1 cellular context compared by ENCODE assay signal in genomic region chr19:47778089-47778953, GRCh38.
TF ChIP-seq lines count a peak whose summit lies in the region.

SELENOW (plus strand) TSS chr19:47778703; CDS start chr19:47778786, 83 bp downstream.

TF ChIP-seq in HepG2, 621 proteins besides CTCF, POLR2A, EP300 and RAD21 (continued from another document and continues in another):
- TF ChIP-seq ZHX1 (CRISPR knock-in tag; IDR thresholded peaks at IDR 0.05; ENCODE audit: low read depth) (peak; percentile 60; the same call in 1 of the 2 replicates), TRIM22 (IDR thresholded peaks at IDR 0.05) (no peak), ZNF703 (CRISPR knock-in tag; IDR thresholded peaks at IDR 0.05; ENCODE audit: borderline replicate concordance) (no peak), AGO2 (optimal IDR thresholded peaks at IDR 0.05; ENCODE audit: low read depth, low read length) (peak; percentile 47), RNF219 (CRISPR knock-in tag; IDR thresholded peaks at IDR 0.05) (0 out of 2 replicates have a peak, but pooled peaks have one; percentile 32), MTA3 (CRISPR knock-in tag; IDR thresholded peaks at IDR 0.05) (no peak), CERS6 (CRISPR knock-in tag; IDR thresholded peaks at IDR 0.05) (no peak), DR1 (CRISPR knock-in tag; IDR thresholded peaks at IDR 0.05) (peak; percentile 68; the same call in 1 of the 2 replicates), CHD2 (IDR thresholded peaks at IDR 0.05; ENCODE audit: low read depth, low read length) (no peak), PRDM10 (CRISPR knock-in tag; IDR thresholded peaks at IDR 0.05; ENCODE audit: low read depth) (peak; percentile 100), SP1 (IDR thresholded peaks at IDR 0.05) (peak; percentile 83; the same call in 1 of the 2 replicates), SP1 (CRISPR knock-in tag; IDR thresholded peaks at IDR 0.05) (peak; percentile 98), ZNF589 (CRISPR knock-in tag; conservative IDR thresholded peaks at IDR 0.05) (0 out of 2 replicates have a peak, but pooled peaks have one; percentile 54), FOXO1 (CRISPR knock-in tag; IDR thresholded peaks at IDR 0.05) (no peak; the same call in 1 of the 2 replicates), ZNF350 (CRISPR knock-in tag; IDR thresholded peaks at IDR 0.05; ENCODE audit: borderline replicate concordance, low read depth) (peak; percentile 61; the same call in 1 of the 2 replicates), ZNF572 (CRISPR knock-in tag; IDR thresholded peaks at IDR 0.05) (no peak), HCFC1 (IDR thresholded peaks at IDR 0.05; ENCODE audit: low read depth, low read length) (no peak), ATRX (CRISPR knock-in tag; IDR thresholded peaks at IDR 0.05; ENCODE audit: borderline replicate concordance) (no peak), ZNF281 (CRISPR knock-in tag; IDR thresholded peaks at IDR 0.05; ENCODE audit: borderline replicate concordance) (no peak), ZNF431 (CRISPR knock-in tag; IDR thresholded peaks at IDR 0.05; ENCODE audit: borderline replicate concordance, low read depth) (no peak; the same call in 1 of the 2 replicates), ZNF317 (CRISPR knock-in tag; IDR thresholded peaks at IDR 0.05) (peak; percentile 56; the same call in 1 of the 2 replicates), NR2C2 (CRISPR knock-in tag; IDR thresholded peaks at IDR 0.05; ENCODE audit: borderline replicate concordance) (0 out of 2 replicates have a peak, but pooled peaks have one; percentile 30), ZBTB21 (CRISPR knock-in tag; IDR thresholded peaks at IDR 0.05) (no peak), FOXM1 (CRISPR knock-in tag; IDR thresholded peaks at IDR 0.05) (0 out of 2 replicates have a peak, but pooled peaks have one; percentile 66), ZBTB7B (CRISPR knock-in tag; IDR thresholded peaks at IDR 0.05) (peak; percentile 99), ZNF772 (CRISPR knock-in tag; IDR thresholded peaks at IDR 0.05) (peak; percentile 68; the same call in 1 of the 2 replicates), PLRG1 (conservative IDR thresholded peaks at IDR 0.05) (no peak), ZNF619 (CRISPR knock-in tag; IDR thresholded peaks at IDR 0.05) (no peak; the same call in 1 of the 2 replicates), PHF21A (CRISPR knock-in tag; IDR thresholded peaks at IDR 0.05) (no peak), SRSF9 (IDR thresholded peaks at IDR 0.05; ENCODE audit: borderline replicate concordance, insufficient read depth, low read depth, low read length, poor library complexity, severe bottlenecking) (no peak), SNAI1 (CRISPR knock-in tag; IDR thresholded peaks at IDR 0.05; ENCODE audit: borderline replicate concordance) (peak; percentile 75; the same call in 1 of the 2 replicates), ASH2L (IDR thresholded peaks at IDR 0.05; ENCODE audit: insufficient read length, low read depth, low read length) (peak; percentile 54), SNAPC2 (CRISPR knock-in tag; IDR thresholded peaks at IDR 0.05) (no peak), PRMT3 (CRISPR knock-in tag; IDR thresholded peaks at IDR 0.05; ENCODE audit: borderline replicate concordance, low read depth) (no peak), FOSL1 (CRISPR knock-in tag; IDR thresholded peaks at IDR 0.05; ENCODE audit: borderline replicate concordance) (no peak), SSRP1 (CRISPR knock-in tag; IDR thresholded peaks at IDR 0.05) (no peak), PCBP1 (IDR thresholded peaks at IDR 0.05; ENCODE audit: borderline replicate concordance, low read depth, low read length) (peak; percentile 88), IKZF1 (IDR thresholded peaks at IDR 0.05) (no peak), ZNF660 (CRISPR knock-in tag; IDR thresholded peaks at IDR 0.05; ENCODE audit: borderline replicate concordance, low read depth) (no peak), IKZF4 (CRISPR knock-in tag; IDR thresholded peaks at IDR 0.05; ENCODE audit: borderline replicate concordance, low read depth, not compliant biosample characterization) (peak; percentile 81), FLYWCH1 (CRISPR knock-in tag; IDR thresholded peaks at IDR 0.05) (0 out of 2 replicates have a peak, but pooled peaks have one; percentile 35), CBFB (CRISPR knock-in tag; IDR thresholded peaks at IDR 0.05) (no peak; the same call in none of the 2 replicates), ZNF44 (CRISPR knock-in tag; IDR thresholded peaks at IDR 0.05) (0 out of 2 replicates have a peak, but pooled peaks have one; percentile 27), POLR2AphosphoS2 (IDR thresholded peaks at IDR 0.05; ENCODE audit: low read depth, low read length) (no peak), ZNF761 (CRISPR knock-in tag; conservative IDR thresholded peaks at IDR 0.05) (0 out of 2 replicates have a peak, but pooled peaks have one; percentile 33), CHD4 (IDR thresholded peaks at IDR 0.05; ENCODE audit: borderline replicate concordance, low read length) (no peak), ZNF841 (CRISPR knock-in tag; IDR thresholded peaks at IDR 0.05; ENCODE audit: borderline replicate concordance) (peak; percentile 60; the same call in 1 of the 2 replicates), ZNF607 (CRISPR knock-in tag; IDR thresholded peaks at IDR 0.05; ENCODE audit: borderline replicate concordance) (peak; percentile 73), STAT6 (CRISPR knock-in tag; IDR thresholded peaks at IDR 0.05; ENCODE audit: borderline replicate concordance) (peak; percentile 28; the same call in 1 of the 2 replicates), ZNF567 (CRISPR knock-in tag; IDR thresholded peaks at IDR 0.05; ENCODE audit: borderline replicate concordance) (0 out of 2 replicates have a peak, but pooled peaks have one; percentile 43), FOSL2 (CRISPR knock-in tag; IDR thresholded peaks at IDR 0.05) (peak; percentile 33; the same call in 1 of the 2 replicates), MAX (IDR thresholded peaks at IDR 0.05) (peak; percentile 69)
